Comparison of ENCODE assay signal across 13 cellular contexts in the genomic region with DNA sequence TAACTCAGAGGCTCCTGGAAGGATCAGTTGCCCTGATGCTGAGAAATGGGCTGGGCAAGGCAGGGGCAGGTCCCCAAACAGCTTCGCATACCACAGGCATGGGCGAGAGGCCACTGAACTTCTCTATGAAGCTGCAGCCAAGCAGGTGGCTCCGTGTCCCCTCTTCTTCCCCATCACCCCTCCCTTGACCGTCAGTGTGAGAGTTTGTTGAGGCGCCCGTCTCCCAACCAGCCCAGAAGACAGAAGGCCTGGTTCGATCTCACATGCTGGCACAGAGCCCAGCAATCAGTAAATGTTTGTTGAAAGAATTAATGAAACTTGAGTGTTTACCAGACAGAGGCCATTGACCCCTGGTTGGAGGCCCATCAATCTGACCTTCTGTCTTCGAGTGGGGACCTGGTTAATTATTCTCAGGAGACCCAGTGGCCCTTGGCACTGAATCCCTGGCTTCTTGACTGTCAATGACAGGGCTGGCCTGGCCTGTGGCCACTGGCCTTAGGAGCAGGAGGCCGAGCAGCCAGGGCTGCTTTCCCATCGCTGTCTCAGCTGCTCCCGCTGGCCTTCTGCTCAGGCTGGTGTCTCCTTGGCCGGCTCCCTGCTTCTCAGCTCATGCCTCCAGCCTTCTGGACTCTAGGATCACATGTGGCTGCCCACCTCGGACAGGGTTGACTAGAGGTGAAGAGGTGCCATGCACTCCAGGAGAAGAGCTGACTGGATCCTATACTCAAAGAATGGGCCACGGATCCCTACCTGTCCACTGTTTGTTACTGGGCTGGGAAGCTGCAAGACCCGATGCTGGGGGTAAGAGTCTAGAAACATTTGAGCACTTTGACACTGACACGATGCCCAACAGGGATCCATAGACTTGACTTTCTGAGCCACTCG.
DNase-seq lines count a peak whose midpoint lies in the region; ATAC-seq and TF ChIP-seq lines count a peak whose summit lies in the region.
"Had no signal": no experiment of that assay in that cellular context is flagged by ENCODE, and none has a peak within 500 bp of the region (broad histone marks: within the 10 kb centered on the region; RNA-seq: fewer than 3 reads in every experiment).

No MANE protein-coding gene starts in this region.

- H3K9me3 Mint-ChIP-seq in type B pancreatic cell: no peaks in the 10 kb centered on the region
- H3K9me3 Mint-ChIP-seq: CD8-positive, alpha-beta T cell; nephron had no signal

- ATAC-seq in left lobe of liver: peak; percentile 93
- ATAC-seq: CD8-positive, alpha-beta T cell had no signal

- TF ChIP-seq CTCF in type B pancreatic cell (conservative IDR thresholded peaks at IDR 0.05): no peak
- no peak for TF ChIP-seq CTCF in brain microvascular endothelial cell (IDR thresholded peaks at IDR 0.05; ENCODE audit: low read depth, low read length, missing control alignments)

- H3K4me3 ChIP-seq in SJCRH30 (no peak overlapping the region), brain microvascular endothelial cell (ENCODE audit: low read depth, low read length) (no peak overlapping the region)

- peaks cover 24% of the 10 kb centered on the region for H3K27me3 Mint-ChIP-seq in type B pancreatic cell

- H3K36me3 ChIP-seq in SJCRH30 (no peaks in the 10 kb centered on the region), brain microvascular endothelial cell (replicated peaks) (no peaks in the 10 kb centered on the region)

- H3K27ac Mint-ChIP-seq in type B pancreatic cell: peak overlapping the region; percentile 53
- H3K27ac Mint-ChIP-seq: CD8-positive, alpha-beta T cell had no signal

- H3K4me1 ChIP-seq in SJCRH30: peaks cover 35% of the 10 kb centered on the region

- no peaks in the 10 kb centered on the region for H3K36me3 Mint-ChIP-seq in type B pancreatic cell
- H3K36me3 Mint-ChIP-seq: CD8-positive, alpha-beta T cell had no signal

- no peaks in the 10 kb centered on the region for H3K27me3 ChIP-seq in SJCRH30
- no peaks in the 10 kb centered on the region for H3K27me3 ChIP-seq in brain microvascular endothelial cell (replicated peaks)

- H3K4me3 Mint-ChIP-seq in type B pancreatic cell: no peak overlapping the region
- H3K4me3 Mint-ChIP-seq: CD8-positive, alpha-beta T cell; nephron had no signal

- peaks cover 15% of the 10 kb centered on the region for H3K4me1 Mint-ChIP-seq in type B pancreatic cell (ENCODE audit: unreplicated experiment)

- no peaks in the 10 kb centered on the region for H3K9me3 ChIP-seq in SJCRH30 (replicated peaks)

- peak overlapping the region; percentile 67 for H3K27ac ChIP-seq in SJCRH30
- no peak overlapping the region for H3K27ac ChIP-seq in brain microvascular endothelial cell
- H3K27ac ChIP-seq: 22Rv1 had no signal

- DNase-seq in NCI-H1092 treated with DMSO at 0.1 percent for 48 hours (lab: John Stamatoyannopoulos, UW): peak; percentile 3
- no peak for DNase-seq in NCI-H1092 (lab: John Stamatoyannopoulos, UW)
- DNase-seq in SJCRH30: no peak
- DNase-seq in left lobe of liver (ENCODE audit: low spot score): peak; percentile 96
- DNase-seq in type B pancreatic cell (ENCODE audit: extremely low spot score, unreplicated experiment): peak; percentile 62
- no peak for DNase-seq in stimulated activated CD4-positive, alpha-beta T cell treated with anti-CD3 and anti-CD28 coated beads, Interleukin-1b, Interleukin-23, amount 100 ng/mL, for 48 hours
- DNase-seq in stimulated activated CD4-positive, alpha-beta T cell treated with anti-CD3 and anti-CD28 coated beads, Interleukin-4, amount 100 ng/mL, for 24 hours: no peak
- DNase-seq in brain microvascular endothelial cell: no peak
- DNase-seq: CD8-positive, alpha-beta T cell; NCI-H2171 treated with DMSO at 0.1 percent for 48 hours; OCI-M1 had no signal

- in situ Hi-C loops in brain microvascular endothelial cell (cut with HindIII; ENCODE audit: low pct_ligation_motif_present, low sequenced_read_pairs): no loop called here

Comparison
In these comparisons a context has a peak if more than half of its experiments do, and no peak if none do; other contexts are left out.
1. DNase-seq: peak in NCI-H1092 treated with DMSO at 0.1 percent for 48 hours (single experiment), left lobe of liver (single experiment) and type B pancreatic cell (single experiment); none in NCI-H1092 (single experiment), SJCRH30 (0 of 2), stimulated activated CD4-positive, alpha-beta T cell treated with anti-CD3 and anti-CD28 coated beads, Interleukin-1b, Interleukin-23, amount 100 ng/mL, for 48 hours (single experiment), stimulated activated CD4-positive, alpha-beta T cell treated with anti-CD3 and anti-CD28 coated beads, Interleukin-4, amount 100 ng/mL, for 24 hours (single experiment) and brain microvascular endothelial cell (single experiment).